Comparison of ENCODE assay signal across 22 cellular contexts in genomic region chr22:44279059-44279340, GRCh38. TPM values are rescaled to one million over a fixed set of nuclear protein-coding genes. Genes with fewer than 3 reads are reported as not detected.
"Had no signal": no experiment of that assay in that cellular context is flagged by ENCODE, and none has a peak within 500 bp of the region (broad histone marks: within the 10 kb centered on the region; RNA-seq: fewer than 3 reads in every experiment).

No MANE protein-coding gene starts in this region.

- H3K27ac ChIP-seq: cardiac muscle cell, dorsolateral prefrontal cortex, gastrocnemius medialis, heart left ventricle, ovary, right lobe of liver, tibial nerve, uterus, VCaP had no signal

- H3K4me1 ChIP-seq: gastrocnemius medialis, heart left ventricle, right lobe of liver, tibial nerve had no signal

- H3K9me3 ChIP-seq: gastrocnemius medialis, heart left ventricle, ovary, right lobe of liver, tibial nerve, uterus had no signal

- DNase-seq: activated CD4-positive, alpha-beta memory T cell treated with anti-CD3 and anti-CD28 coated beads for 36 hours; activated gamma-delta T cell; activated T-cell treated with anti-CD3 and anti-CD28 coated beads, Interleukin-2, amount 50 U/mL, for 72 hours; dorsolateral prefrontal cortex; erythroblast; gastrocnemius medialis; heart left ventricle; left cardiac atrium; midbrain; ovary; right lobe of liver; stimulated activated CD4-positive, alpha-beta T cell treated with anti-CD3 and anti-CD28 coated beads, Interleukin-4, amount 100 ng/mL, for 4 hours; stimulated activated CD8-positive, alpha-beta memory T cell treated with anti-CD3 and anti-CD28 coated beads, Interleukin-4, amount 100 ng/mL, for 48 hours; stimulated activated naive CD4-positive, alpha-beta T cell treated with Interleukin-2 at 50 U/mL for 16 hours; substantia nigra; uterus had no signal

- H3K36me3 ChIP-seq: cardiac muscle cell, gastrocnemius medialis, heart left ventricle, ovary, right lobe of liver, tibial nerve, uterus had no signal

- H3K4me2 ChIP-seq: smooth muscle cell had no signal

- H3K4me3 ChIP-seq: cardiac muscle cell, dorsolateral prefrontal cortex, gastrocnemius medialis, heart left ventricle, lung, ovary, right lobe of liver, smooth muscle cell, tibial nerve, uterus had no signal

- H3K27me3 ChIP-seq: cardiac muscle cell, ovary, right lobe of liver, tibial nerve, uterus had no signal

RNA-seq across cellular contexts. Expression of gene SHISAL1, which starts 33.8 kb away (rescaled TPM):
- total RNA-seq: activated CD4-positive, alpha-beta memory T cell treated with anti-CD3 and anti-CD28 coated beads for 36 hours; activated naive CD4-positive, alpha-beta T cell treated with anti-CD3 and anti-CD28 coated beads, Interleukin-2, amount 50 U/mL, for 72 hours; activated T-cell treated with anti-CD3 and anti-CD28 coated beads, Interleukin-2, amount 50 U/mL, for 72 hours had no signal
